20 cellular contexts compared by ENCODE assay signal in the genomic region with DNA sequence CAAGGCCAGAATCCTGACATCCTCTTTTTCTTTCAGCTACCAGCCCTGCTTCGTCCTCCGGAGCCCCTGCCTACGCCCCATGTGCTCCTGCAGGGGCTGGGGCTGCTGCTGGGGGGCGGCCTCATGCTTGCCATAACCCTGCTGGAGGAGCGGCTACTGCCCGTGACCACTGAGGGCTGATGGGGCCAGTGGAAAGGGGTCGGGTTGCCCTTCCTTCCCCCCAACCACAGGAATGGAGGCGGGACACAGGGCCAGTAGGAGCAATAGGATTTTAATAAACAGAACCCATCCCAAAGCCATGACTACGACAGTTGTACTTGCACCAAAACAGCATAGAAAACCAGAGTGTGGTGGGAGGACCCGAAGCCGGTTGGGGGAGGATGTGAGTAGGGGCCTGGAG. TPM values are rescaled to one million over a fixed set of nuclear protein-coding genes. Genes with fewer than 3 reads are reported as not detected.
DNase-seq lines count a peak whose midpoint lies in the region; ATAC-seq, FAIRE-seq and TF ChIP-seq lines count a peak whose summit lies in the region.
"Had no signal": no experiment of that assay in that cellular context is flagged by ENCODE, and none has a peak within 500 bp of the region (broad histone marks: within the 10 kb centered on the region; RNA-seq: fewer than 3 reads in every experiment).

No MANE protein-coding gene starts in this region.

- H4K20me1 ChIP-seq in H1 (replicated peaks in 1 of 2; ENCODE audit: control insufficient read depth in 1 of 2, insufficient read depth in 2 of 2, low read length in 2 of 2), result peaks cover 0 to 3% of the 10 kb centered on the region in 2 experiments
- peaks cover 27% of the 10 kb centered on the region for H4K20me1 ChIP-seq in osteoblast (ENCODE audit: insufficient read depth, low read length)

- POLR2A ChIA-PET in RWPE1 (lab: Yijun Ruan, JAX; ENCODE audit: low non-redundant PET) (no interaction called here), H1 (lab: Charles Lee; ENCODE audit: partially characterized antibody) (interaction anchor here (0.5 to 8.6 kb wide), 13 partner anchors 10 to 158 kb away, joined by 3 to 65 read pairs (median 8); a partner anchor contains a TSS)

- no peak overlapping the region for H4K5ac ChIP-seq in H1 (ENCODE audit: insufficient read length, low read depth, low read length)

- no peak overlapping the region for H3K4ac ChIP-seq in H1 (replicated peaks; ENCODE audit: insufficient read length, low read depth, low read length)

- H4K8ac ChIP-seq in H1 (ENCODE audit: extremely low read depth, insufficient read depth, low read length), result no peak overlapping the region

- no peak overlapping the region for H3K23ac ChIP-seq in H1 (ENCODE audit: insufficient read length)

- peaks cover 0 to 4% (median 2%) of the 10 kb centered on the region in 4 experiments; a peak in 4 of 7 replicates for H3K4me1 ChIP-seq in H1 (replicated peaks in 1 of 4; ENCODE audit: control insufficient read depth in 3 of 4, insufficient read depth in 4 of 4, low read length in 3 of 4)
- no peaks in the 10 kb centered on the region for H3K4me1 ChIP-seq in osteoblast (ENCODE audit: insufficient read depth, low read length)

- H3K4me2 ChIP-seq in H1 (ENCODE audit: insufficient read depth in 1 of 2, low read depth in 2 of 2, low read length in 2 of 2) (no peak overlapping the region), osteoblast (ENCODE audit: insufficient read depth, low read length) (no peak overlapping the region)

- TF ChIP-seq POLR2A in H1 (IDR thresholded peaks at IDR 0.05; ENCODE audit: control extremely low read depth in 1 of 2, low read depth in 2 of 2, low read length in 2 of 2), result no peak

- H2BK12ac ChIP-seq in H1 (ENCODE audit: low read depth, low read length), result no peak overlapping the region

- H3K79me2 ChIP-seq in H1 (ENCODE audit: control insufficient read depth in 1 of 2, insufficient read depth in 2 of 2, low read length in 2 of 2), result no peaks in the 10 kb centered on the region
- H3K79me2 ChIP-seq in osteoblast (ENCODE audit: insufficient read depth, low read length), result no peaks in the 10 kb centered on the region

- H4K91ac ChIP-seq in H1 (replicated peaks; ENCODE audit: insufficient read length, low read length), result no peak overlapping the region

- no peak for TF ChIP-seq RAD21 in H1 (IDR thresholded peaks at IDR 0.05 in 1 of 2, conservative IDR thresholded peaks at IDR 0.05 in 1 of 2; ENCODE audit: low read depth in 2 of 2, low read length in 2 of 2)

- TF ChIP-seq EP300 in H1 (IDR thresholded peaks at IDR 0.05; ENCODE audit: borderline replicate concordance in 1 of 2, low read depth in 2 of 2, low read length in 2 of 2), result no peak

- FAIRE-seq in H1 (lab: Jason Lieb, UNC), result no peak
- FAIRE-seq: GM12891, GM18507 had no signal

- no peak overlapping the region for H2AFZ ChIP-seq in H1 (ENCODE audit: low read length)
- no peak overlapping the region for H2AFZ ChIP-seq in osteoblast (ENCODE audit: low read length)

- TF ChIP-seq CTCF in RWPE1 (conservative IDR thresholded peaks at IDR 0.05; ENCODE audit: low read depth) (no peak), H1 (IDR thresholded peaks at IDR 0.05; ENCODE audit: control extremely low read depth in 1 of 3, insufficient read depth in 1 of 3, low read depth in 1 of 3, low read length in 3 of 3) (no peak), osteoblast (IDR thresholded peaks at IDR 0.05; ENCODE audit: extremely low read depth, low read depth, low read length) (no peak)

- H2BK15ac ChIP-seq in H1 (ENCODE audit: low read length), result no peak overlapping the region

- H3K27ac ChIP-seq in RWPE1, result peak overlapping the region; percentile 18; the same call in 1 of the 2 replicates
- no peak overlapping the region for H3K27ac ChIP-seq in H1 (ENCODE audit: low read depth, low read length)
- H3K27ac ChIP-seq in osteoblast (ENCODE audit: low read depth, low read length), result no peak overlapping the region
- H3K27ac ChIP-seq: C4-2B, SK-N-MC had no signal

- H3K27me3 ChIP-seq in H1 (replicated peaks in 1 of 4; ENCODE audit: control insufficient read depth in 3 of 4, extremely low read depth in 1 of 4, insufficient read depth in 3 of 4, low read length in 3 of 4) (0 out of 7 replicates have a peak, but pooled peaks cover 0 to 2% (median 0%) of the 10 kb centered on the region in 4 experiments), osteoblast (ENCODE audit: insufficient read depth, low read length) (no peaks in the 10 kb centered on the region)

- H3K9me3 ChIP-seq in H1 (ENCODE audit: insufficient read depth in 2 of 2, low read depth in 1 of 2, low read length in 1 of 2), result no peaks in the 10 kb centered on the region
- H3K9me3 ChIP-seq in osteoblast (ENCODE audit: low read depth, low read length), result no peaks in the 10 kb centered on the region

- peaks cover 0 to 18% (median 7%) of the 10 kb centered on the region in 4 experiments; a peak in 3 of 8 replicates for H3K36me3 ChIP-seq in H1 (ENCODE audit: control insufficient read depth in 2 of 4, insufficient read depth in 4 of 4, low read length in 3 of 4)
- peaks cover 38% of the 10 kb centered on the region for H3K36me3 ChIP-seq in osteoblast (ENCODE audit: insufficient read depth, low read length)

- ATAC-seq in HG02973 (IDR thresholded peaks at IDR 0.05; ENCODE audit: unreplicated experiment), result no peak
- ATAC-seq: HCT116 had no signal

- no peaks in the 10 kb centered on the region for H3K79me1 ChIP-seq in H1 (ENCODE audit: low read depth, low read length)

- no peak overlapping the region for H3K56ac ChIP-seq in H1 (replicated peaks; ENCODE audit: insufficient read length, low read depth, low read length)

- no peak overlapping the region for H3K18ac ChIP-seq in H1 (ENCODE audit: extremely low read depth, low read length)

- no peak overlapping the region for H2BK120ac ChIP-seq in H1 (replicated peaks; ENCODE audit: low read depth, low read length)

- H3K4me3 ChIP-seq in H1 (ENCODE audit: extremely low read depth in 1 of 4, insufficient read depth in 2 of 4, low read depth in 3 of 4, low read length in 4 of 4) (no peak overlapping the region), osteoblast (ENCODE audit: insufficient read depth, low read length) (no peak overlapping the region)
- H3K4me3 ChIP-seq: SK-N-MC had no signal

- no peak overlapping the region for H2BK20ac ChIP-seq in H1 (ENCODE audit: low read length)

- H2BK5ac ChIP-seq in H1 (ENCODE audit: low read depth, low read length), result no peak overlapping the region

- no peaks in the 10 kb centered on the region for H3K23me2 ChIP-seq in H1 (ENCODE audit: low read depth, low read length)

- DNase-seq in RWPE1 (ENCODE audit: low spot score), result no peak
- no peak for DNase-seq in H1 (ENCODE audit: low read depth in 1 of 2, low spot score in 2 of 2)
- DNase-seq in osteoblast (ENCODE audit: insufficient read length, low spot score, missing footprints), result peak; percentile 66
- DNase-seq in NCI-H82 treated with DMSO at 0.1 percent for 48 hours (lab: John Stamatoyannopoulos, UW; ENCODE audit: unreplicated experiment), result no peak
- DNase-seq in HUDEP-2 (lab: John Stamatoyannopoulos, UW; ENCODE audit: unreplicated experiment in 76 of 76), result no peak
- DNase-seq: DMS 273 treated with DMSO at 0.1 percent for 48 hours, GF-D8, KG1, NCI-H1048, NCI-H1436 treated with DMSO at 0.1 percent for 48 hours, NCI-H2081, NCI-H510A, NCI-H82 had no signal

- H3K14ac ChIP-seq in H1 (ENCODE audit: insufficient read length), result no peak overlapping the region

- 83% methylated on average over 11 of the region's 11 CpGs; no CpG with 5 or more reads in 1 of the 2 experiments for WGBS in H1 (ENCODE audit: extremely low coverage in 1 of 2, insufficient coverage in 1 of 2, insufficient read length in 1 of 2, insufficient replicate concordance in 2 of 2, low coverage in 1 of 2, low lambda C conversion rate in 2 of 2, missing lambda C conversion rate in 1 of 2), 2 experiments

- no peak overlapping the region for H3K9ac ChIP-seq in H1 (replicated peaks in 1 of 4; ENCODE audit: extremely low read depth in 1 of 4, low read depth in 3 of 4, low read length in 3 of 4)

- H2AK5ac ChIP-seq in H1 (ENCODE audit: low read depth, low read length), result no peak overlapping the region

- CTCF ChIA-PET in RWPE1 (lab: Yijun Ruan, JAX) (interaction anchor here (0.6 to 1.4 kb wide), 2 partner anchors 11 to 31 kb away, joined by 3 read pairs; no protein-coding TSS in a partner anchor), H1 (lab: Charles Lee; ENCODE audit: partially characterized antibody) (interaction anchor here (0.6 to 3.1 kb wide), 5 partner anchors 11 to 31 kb away, joined by 3 to 22 read pairs (median 5); a partner anchor contains a TSS)

RNA-seq across cellular contexts. Expression of a gene that starts 7.7 kb away (rescaled TPM):
- total RNA-seq in H1 (2021; fragmentation: NEBNext Ultra II Directional; extraction: Animal tissue kit (Norgen Biotek cat#: 25700)), result 0.25 TPM in 1 of 2 replicates, not detected in the other
- 0.27 and 0.75 TPM in 2 replicates for polyA plus RNA-seq in H1 (2011; rRNA removed)
- polyA plus RNA-seq in H1 (2011; cell fraction: cytosol; rRNA removed), result 0.48 TPM
- polyA plus RNA-seq in H1 (2011; cell fraction: nucleus; rRNA removed), result 2.7 TPM
- polyA plus RNA-seq in H1 (2012, experiment 1 of 2), result 0.27 to 0.88 TPM (median 0.51 TPM) in 3 of 4 replicates, not detected in the other
- polyA plus RNA-seq in H1 (2012, experiment 2 of 2), result 0.24 TPM
- 0.04 TPM for polyA plus RNA-seq in H1 (2013, experiment 1 of 2)
- polyA plus RNA-seq in H1 (2013, experiment 2 of 2), result 0.09 TPM
- polyA minus RNA-seq in H1 (2011; rRNA and poly(A)+ RNA removed), result 0.47 TPM in 1 of 2 replicates, not detected in the other
- polyA minus RNA-seq in H1 (2011; cell fraction: cytosol; rRNA and poly(A)+ RNA removed), result not detected
- not detected for polyA minus RNA-seq in H1 (2011; cell fraction: nucleus; rRNA and poly(A)+ RNA removed)
- not detected in 2 replicates for total RNA-seq in osteoblast
- total RNA-seq: M059J had no signal

RNA-seq across cellular contexts. Expression of a gene that starts 13.4 kb away (rescaled TPM):
- 56.1 and 58.1 TPM in 2 replicates for total RNA-seq in H1 (2021; fragmentation: NEBNext Ultra II Directional; extraction: Animal tissue kit (Norgen Biotek cat#: 25700))
- 59.8 and 67.5 TPM in 2 replicates for polyA plus RNA-seq in H1 (2011; rRNA removed)
- polyA plus RNA-seq in H1 (2011; cell fraction: cytosol; rRNA removed), result 71.4 TPM
- 29.7 TPM for polyA plus RNA-seq in H1 (2011; cell fraction: nucleus; rRNA removed)
- polyA plus RNA-seq in H1 (2012, experiment 1 of 2), result 58.0 to 64.0 TPM (median 61.5 TPM) in 4 replicates
- polyA plus RNA-seq in H1 (2012, experiment 2 of 2), result 60.6 TPM
- 31.7 TPM for polyA plus RNA-seq in H1 (2013, experiment 1 of 2)
- 32.1 TPM for polyA plus RNA-seq in H1 (2013, experiment 2 of 2)
- 34.2 and 41.0 TPM in 2 replicates for polyA minus RNA-seq in H1 (2011; rRNA and poly(A)+ RNA removed)
- polyA minus RNA-seq in H1 (2011; cell fraction: cytosol; rRNA and poly(A)+ RNA removed), result 17.3 TPM
- 9.0 TPM for polyA minus RNA-seq in H1 (2011; cell fraction: nucleus; rRNA and poly(A)+ RNA removed)
- 26.8 and 27.4 TPM in 2 replicates for total RNA-seq in osteoblast

RNA-seq across cellular contexts. Expression of a gene that starts 15.8 kb away (rescaled TPM):
- 55.0 and 55.5 TPM in 2 replicates for total RNA-seq in H1 (2021; fragmentation: NEBNext Ultra II Directional; extraction: Animal tissue kit (Norgen Biotek cat#: 25700))
- polyA plus RNA-seq in H1 (2011; rRNA removed), result 98.6 and 127 TPM in 2 replicates
- polyA plus RNA-seq in H1 (2011; cell fraction: cytosol; rRNA removed), result 95.6 TPM
- 124 TPM for polyA plus RNA-seq in H1 (2011; cell fraction: nucleus; rRNA removed)
- polyA plus RNA-seq in H1 (2012, experiment 1 of 2), result 48.0 to 59.3 TPM (median 52.6 TPM) in 4 replicates
- polyA plus RNA-seq in H1 (2012, experiment 2 of 2), result 50.1 TPM
- polyA plus RNA-seq in H1 (2013, experiment 1 of 2), result 36.2 TPM
- 36.3 TPM for polyA plus RNA-seq in H1 (2013, experiment 2 of 2)
- polyA minus RNA-seq in H1 (2011; rRNA and poly(A)+ RNA removed), result 296 and 367 TPM in 2 replicates
- polyA minus RNA-seq in H1 (2011; cell fraction: cytosol; rRNA and poly(A)+ RNA removed), result 92.4 TPM
- 94.9 TPM for polyA minus RNA-seq in H1 (2011; cell fraction: nucleus; rRNA and poly(A)+ RNA removed)
- total RNA-seq in osteoblast, result 155 and 159 TPM in 2 replicates

RNA-seq across cellular contexts. Expression of a gene that starts 20.6 kb away (rescaled TPM):
- 34.1 and 36.3 TPM in 2 replicates for total RNA-seq in H1 (2021; fragmentation: NEBNext Ultra II Directional; extraction: Animal tissue kit (Norgen Biotek cat#: 25700))
- 14.0 and 20.7 TPM in 2 replicates for polyA plus RNA-seq in H1 (2011; rRNA removed)
- polyA plus RNA-seq in H1 (2011; cell fraction: cytosol; rRNA removed), result 14.1 TPM
- polyA plus RNA-seq in H1 (2011; cell fraction: nucleus; rRNA removed), result 74.8 TPM
- polyA plus RNA-seq in H1 (2012, experiment 1 of 2), result 19.5 to 26.6 TPM (median 22.1 TPM) in 4 replicates
- 14.4 TPM for polyA plus RNA-seq in H1 (2012, experiment 2 of 2)
- 15.3 TPM for polyA plus RNA-seq in H1 (2013, experiment 1 of 2)
- polyA plus RNA-seq in H1 (2013, experiment 2 of 2), result 14.7 TPM
- polyA minus RNA-seq in H1 (2011; rRNA and poly(A)+ RNA removed), result 20.7 and 30.8 TPM in 2 replicates
- polyA minus RNA-seq in H1 (2011; cell fraction: cytosol; rRNA and poly(A)+ RNA removed), result 14.5 TPM
- polyA minus RNA-seq in H1 (2011; cell fraction: nucleus; rRNA and poly(A)+ RNA removed), result 20.3 TPM
- 17.7 and 18.8 TPM in 2 replicates for total RNA-seq in osteoblast

RNA-seq across cellular contexts. Expression of a gene that starts 29.2 kb away (rescaled TPM):
- 21.8 and 22.8 TPM in 2 replicates for total RNA-seq in H1 (2021; fragmentation: NEBNext Ultra II Directional; extraction: Animal tissue kit (Norgen Biotek cat#: 25700))
- 39.5 and 42.9 TPM in 2 replicates for polyA plus RNA-seq in H1 (2011; rRNA removed)
- 53.3 TPM for polyA plus RNA-seq in H1 (2011; cell fraction: cytosol; rRNA removed)
- polyA plus RNA-seq in H1 (2011; cell fraction: nucleus; rRNA removed), result 48.1 TPM
- polyA plus RNA-seq in H1 (2012, experiment 1 of 2), result 24.5 to 27.2 TPM (median 25.7 TPM) in 4 replicates
- 19.3 TPM for polyA plus RNA-seq in H1 (2012, experiment 2 of 2)
- 22.4 TPM for polyA plus RNA-seq in H1 (2013, experiment 1 of 2)
- 20.7 TPM for polyA plus RNA-seq in H1 (2013, experiment 2 of 2)
- polyA minus RNA-seq in H1 (2011; rRNA and poly(A)+ RNA removed), result 28.1 and 29.9 TPM in 2 replicates
- polyA minus RNA-seq in H1 (2011; cell fraction: cytosol; rRNA and poly(A)+ RNA removed), result 13.4 TPM
- polyA minus RNA-seq in H1 (2011; cell fraction: nucleus; rRNA and poly(A)+ RNA removed), result 21.5 TPM
- 10.1 and 14.4 TPM in 2 replicates for total RNA-seq in osteoblast
